In genomic region chr17:7022791-7023571, GRCh38 we compare ENCODE assay signal across 8 cellular contexts. TPM values are rescaled to one million over a fixed set of nuclear protein-coding genes. Genes with fewer than 3 reads are reported as not detected.
DNase-seq lines count a peak whose midpoint lies in the region; ATAC-seq lines count a peak whose summit lies in the region.

Gene BCL6B, plus strand, starts transcription at chr17:7023050. Its CDS starts 622 bp downstream, at chr17:7023672.

- peak within 1 kb of the TSS; percentile 77 for H3K4me3 Mint-ChIP-seq in stimulated activated effector memory CD8-positive, alpha-beta T cell treated with anti-CD3 and anti-CD28 coated beads, Interleukin-12 subunit alpha, Interleukin-12 subunit beta, amount 100 ng/mL, for 72 hours

- H3K9ac ChIP-seq in HUES64 (ENCODE audit: low read depth, low read length) = peak within 1 kb of the TSS; percentile 4; the same call in 1 of the 2 replicates

- 21% methylated on average over 41 of the region's 46 CpGs for WGBS in HUES64
- 8 to 12% (median 12%) methylated on average over 46 of the region's 46 CpGs for WGBS in adipose tissue, 3 donors
- no CpG with 5 or more reads among the region's 46 CpGs for WGBS in iPS DF 6.9 (ENCODE audit: insufficient coverage, insufficient read length)

- peaks cover 65% of the 10 kb centered on the region for H3K4me1 Mint-ChIP-seq in stimulated activated effector memory CD8-positive, alpha-beta T cell treated with anti-CD3 and anti-CD28 coated beads, Interleukin-12 subunit alpha, Interleukin-12 subunit beta, amount 100 ng/mL, for 72 hours

- H3K27ac ChIP-seq in HUES64 (ENCODE audit: low read depth, low read length) = no peak within 1 kb of the TSS
- H3K27ac ChIP-seq in adipose tissue (ENCODE audit: low read depth, low read length) = peak within 1 kb of the TSS; percentile 13
- no peak within 1 kb of the TSS for H3K27ac ChIP-seq in iPS DF 6.9 (ENCODE audit: low read length)

- peak within 1 kb of the TSS; percentile 50 for H3K4me3 ChIP-seq in HUES64 (ENCODE audit: low read length)
- H3K4me3 ChIP-seq in iPS DF 6.9 (ENCODE audit: low read length) = peak within 1 kb of the TSS; percentile 29; the same call in 1 of the 2 replicates

- peaks cover 4% of the 10 kb centered on the region; the same call in 1 of the 2 replicates for H3K4me1 ChIP-seq in HUES64 (ENCODE audit: insufficient read depth, low read length)
- H3K4me1 ChIP-seq in iPS DF 6.9 (ENCODE audit: control insufficient read depth, insufficient read depth, low read length) = peaks cover 3% of the 10 kb centered on the region

- peaks cover 38% of the 10 kb centered on the region for H3K27me3 ChIP-seq in HUES64 (ENCODE audit: insufficient read depth, low read length)
- H3K27me3 ChIP-seq in iPS DF 6.9 (ENCODE audit: control insufficient read depth, insufficient read depth, low read length) = peaks cover 2% of the 10 kb centered on the region; the same call in 1 of the 2 replicates

- H3K27ac Mint-ChIP-seq in stimulated activated effector memory CD8-positive, alpha-beta T cell treated with anti-CD3 and anti-CD28 coated beads, Interleukin-12 subunit alpha, Interleukin-12 subunit beta, amount 100 ng/mL, for 72 hours = peak within 1 kb of the TSS; percentile 96

- H3K36me3 Mint-ChIP-seq in stimulated activated effector memory CD8-positive, alpha-beta T cell treated with anti-CD3 and anti-CD28 coated beads, Interleukin-12 subunit alpha, Interleukin-12 subunit beta, amount 100 ng/mL, for 72 hours = peaks cover 25% of the 10 kb centered on the region

- no peaks in the 10 kb centered on the region for H3K9me3 Mint-ChIP-seq in stimulated activated effector memory CD8-positive, alpha-beta T cell treated with anti-CD3 and anti-CD28 coated beads, Interleukin-12 subunit alpha, Interleukin-12 subunit beta, amount 100 ng/mL, for 72 hours

- no peak for ATAC-seq in stimulated activated effector memory CD8-positive, alpha-beta T cell treated with anti-CD3 and anti-CD28 coated beads, Interleukin-12 subunit alpha, Interleukin-12 subunit beta, amount 100 ng/mL, for 72 hours
- no peak for ATAC-seq in GM18907 (IDR thresholded peaks at IDR 0.05; ENCODE audit: unreplicated experiment)

- H3K36me3 ChIP-seq in HUES64 (ENCODE audit: insufficient read depth, low read length) (no peaks in the 10 kb centered on the region), iPS DF 6.9 (ENCODE audit: control insufficient read depth, insufficient read depth, low read length) (peaks cover 6% of the 10 kb centered on the region)

- H3K9me3 ChIP-seq in HUES64 (ENCODE audit: insufficient read depth, low read depth, low read length) (no peaks in the 10 kb centered on the region), iPS DF 6.9 (ENCODE audit: control insufficient read depth, insufficient read depth, low read length) (no peaks in the 10 kb centered on the region)

- DNase-seq in iPS DF 6.9 (ENCODE audit: low read depth, low spot score) = no peak
- DNase-seq in stimulated activated effector memory CD8-positive, alpha-beta T cell treated with anti-CD3 and anti-CD28 coated beads, Interleukin-12 subunit alpha, Interleukin-12 subunit beta, amount 100 ng/mL, for 72 hours (ENCODE audit: low spot score in 2 of 2) = no peak
- DNase-seq in AG08395 (ENCODE audit: low spot score) = no peak
- DNase-seq in NCI-H2081 (lab: John Stamatoyannopoulos, UW) = no peak
- DNase-seq in NCI-H226 = no peak

RNA-seq across cellular contexts. Expression of gene BCL6B, which starts in this region (rescaled TPM):
- polyA plus RNA-seq in HUES64 (2013, experiment 1 of 2) = 2.0 TPM
- 2.3 TPM for polyA plus RNA-seq in HUES64 (2013, experiment 2 of 2)
- 10 to 100 TPM in 2 of 3 donors, 1 to 10 TPM in 1; 3.1 to 23.0 (median 16.6) TPM for polyA plus RNA-seq in adipose tissue
